In the genomic region with DNA sequence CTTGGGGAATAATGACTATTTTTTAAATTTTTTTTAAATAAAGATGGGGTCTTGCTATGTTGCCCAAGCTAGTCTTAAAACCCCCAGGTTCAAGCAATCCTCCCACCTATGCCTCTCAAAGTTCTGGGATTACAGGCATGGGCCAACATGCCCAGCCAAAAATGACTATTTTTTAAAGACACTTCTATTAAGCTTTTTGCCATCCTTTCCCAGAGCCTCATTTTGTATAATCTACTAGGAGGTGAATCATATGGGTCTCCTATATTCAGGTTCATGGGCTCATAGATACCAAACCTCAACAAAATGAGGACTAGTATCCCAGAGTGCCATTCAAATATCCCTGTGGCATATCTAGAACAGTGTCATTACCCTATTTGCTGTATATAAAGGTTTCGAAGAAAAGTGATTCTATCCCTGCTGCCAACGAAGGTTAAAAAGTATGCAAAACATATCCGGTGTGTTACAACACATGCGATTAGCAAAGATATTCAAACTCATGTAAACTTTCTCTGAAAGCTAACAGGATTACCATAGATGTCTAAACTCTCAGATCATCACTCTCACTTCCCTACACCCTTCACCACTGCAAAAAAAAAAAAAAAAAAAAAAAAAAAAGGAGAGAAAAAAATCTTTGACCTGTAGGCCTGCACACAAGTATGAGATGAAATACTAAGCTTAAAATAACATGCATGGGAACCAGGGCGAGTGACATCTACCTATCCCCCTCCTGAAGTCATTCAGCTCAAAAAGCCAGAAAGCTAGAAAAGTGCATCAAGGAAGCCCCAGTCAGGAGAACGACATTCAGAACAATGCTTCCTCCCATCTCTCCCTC, we compare ENCODE assay signal across 8 cellular contexts. TPM values are rescaled to one million over a fixed set of nuclear protein-coding genes. Genes with fewer than 3 reads are reported as not detected.
DNase-seq lines count a peak whose midpoint lies in the region; ATAC-seq and TF ChIP-seq lines count a peak whose summit lies in the region.

No MANE protein-coding gene starts in this region.

- WGBS in tibial nerve, 2 donors = 77 to 84% methylated on average over 6 of the region's 6 CpGs

- H3K4me3 ChIP-seq in OCI-LY3 (ENCODE audit: low read length) (peak overlapping the region; percentile 75), tibial nerve (no peak overlapping the region), dorsolateral prefrontal cortex (peak overlapping the region in 1 of 59 donors; percentile 3)

- intact Hi-C loops in dorsolateral prefrontal cortex (cut with DNase I) = no loop called here

- TF ChIP-seq EP300 in tibial nerve (IDR thresholded peaks at IDR 0.05) = no peak

- peak; percentile 67 for ATAC-seq in GM18870 (IDR thresholded peaks at IDR 0.05; ENCODE audit: unreplicated experiment)
- peak; percentile 63 for ATAC-seq in HG02678 (IDR thresholded peaks at IDR 0.05; ENCODE audit: unreplicated experiment)
- peak; percentile 70 to 72 for ATAC-seq in naive B cell (ENCODE audit: low read depth in 2 of 2)

- H3K27ac Mint-ChIP-seq in naive B cell = peak overlapping the region; percentile 78 to 97 (median 88)

- peaks cover 0 to 3% (median 0%) of the 10 kb centered on the region in 7 donors for H3K9me3 Mint-ChIP-seq in naive B cell

- H3K27me3 ChIP-seq in OCI-LY3 (ENCODE audit: low read depth, low read length) = no peaks in the 10 kb centered on the region
- no peaks in the 10 kb centered on the region for H3K27me3 ChIP-seq in tibial nerve
- no peaks in the 10 kb centered on the region for H3K27me3 ChIP-seq in dorsolateral prefrontal cortex

- H4K20me1 ChIP-seq in OCI-LY3 (ENCODE audit: insufficient read depth, low read length) = 0 out of 2 replicates have a peak, but pooled peaks cover 7% of the 10 kb centered on the region

- H3K27ac ChIP-seq in OCI-LY3 (ENCODE audit: low read length) = peak overlapping the region; percentile 98
- H3K27ac ChIP-seq in tibial nerve = peak overlapping the region in 2 of 4 donors; percentile 28 to 51
- H3K27ac ChIP-seq in dorsolateral prefrontal cortex = peak overlapping the region in 19 of 59 donors; percentile 1 to 53 (median 26)

- H3K27me3 Mint-ChIP-seq in naive B cell = no peaks in the 10 kb centered on the region

- H3K4me2 ChIP-seq in OCI-LY3 (ENCODE audit: low read length) = peak overlapping the region; percentile 100

- H2AFZ ChIP-seq in OCI-LY3 (ENCODE audit: low read depth, low read length) = no peak overlapping the region

- H3K9me3 ChIP-seq in OCI-LY3 (ENCODE audit: insufficient read depth, low read length) = 0 out of 2 replicates have a peak, but pooled peaks cover 3% of the 10 kb centered on the region
- no peaks in the 10 kb centered on the region for H3K9me3 ChIP-seq in tibial nerve

- H3K79me2 ChIP-seq in OCI-LY3 (ENCODE audit: low read length) = peaks cover 91% of the 10 kb centered on the region

- no peak for TF ChIP-seq CTCF in OCI-LY3 (IDR thresholded peaks at IDR 0.05; ENCODE audit: low read depth, low read length)
- TF ChIP-seq CTCF in tibial nerve (IDR thresholded peaks at IDR 0.05) = no peak
- TF ChIP-seq CTCF in dorsolateral prefrontal cortex (IDR thresholded peaks at IDR 0.05 in 54 of 56, conservative IDR thresholded peaks at IDR 0.05 in 2 of 56; ENCODE audit: low read depth in 1 of 56, partially characterized antibody in 56 of 56) = no peak

- DNase-seq in naive B cell (peak; percentile 72), middle frontal gyrus (ENCODE audit: extremely low spot score, low spot score) (no peak), tibial nerve (ENCODE audit: low spot score in 2 of 2) (no peak), kidney glomerular epithelial cell (lab: John Stamatoyannopoulos, UW) (no peak), dorsolateral prefrontal cortex (no peak)

- H3K9ac ChIP-seq in OCI-LY3 (ENCODE audit: low read length) = peak overlapping the region; percentile 93

- H3K36me3 ChIP-seq in OCI-LY3 (replicated peaks; ENCODE audit: low read depth, low read length) (peaks cover 43% of the 10 kb centered on the region), tibial nerve (no peaks in the 10 kb centered on the region)

- no peak for TF ChIP-seq POLR2A in tibial nerve (IDR thresholded peaks at IDR 0.05)

- peaks cover 88% of the 10 kb centered on the region for H3K4me1 ChIP-seq in OCI-LY3 (ENCODE audit: low read length)
- H3K4me1 ChIP-seq in tibial nerve = peaks cover 0 to 34% (median 13%) of the 10 kb centered on the region in 4 donors

- peak overlapping the region; percentile 55 to 83 (median 81) for H3K4me3 Mint-ChIP-seq in naive B cell

- peaks cover 11 to 15% of the 10 kb centered on the region in 2 donors for H3K36me3 Mint-ChIP-seq in naive B cell

- H3K4me1 Mint-ChIP-seq in naive B cell = peaks cover 61 to 94% (median 89%) of the 10 kb centered on the region in 3 donors

RNA-seq across cellular contexts. Expression of gene XPO6, which starts 23.5 kb away (rescaled TPM):
- 10 to 100 TPM; 34.0 to 59.1 (median 56.1) TPM for polyA plus RNA-seq in naive B cell (ENCODE audit: low read depth in 6 of 6)
- total RNA-seq in tibial nerve (100 to 1,000 TPM; 105 to 166 (median 141) TPM), dorsolateral prefrontal cortex (100 to 1,000 TPM; 111 to 213 (median 156) TPM)
